ENCODE assay signal across 1 cellular context in the genomic region with DNA sequence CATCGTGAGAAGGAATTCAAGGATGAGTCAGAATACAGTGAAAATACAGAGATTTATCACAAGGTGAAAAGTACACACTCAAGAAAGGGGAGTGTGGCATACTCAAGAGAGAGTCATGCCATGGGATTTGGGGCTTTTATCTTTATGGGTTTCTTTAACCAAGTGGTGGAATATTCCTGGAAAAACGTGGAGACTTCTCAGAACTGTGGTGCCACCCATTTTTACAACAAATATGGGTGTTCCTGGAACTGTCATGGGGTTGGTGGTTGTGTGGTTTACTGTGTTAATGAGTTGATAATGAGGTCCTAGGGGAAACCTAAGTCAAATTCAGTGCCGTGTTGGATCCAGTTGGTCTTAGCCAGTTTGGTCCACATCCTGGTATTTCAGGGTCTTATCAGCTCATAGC.
TF ChIP-seq lines count a peak whose summit lies in the region.

No MANE protein-coding gene starts in this region.

TF ChIP-seq in K562, 482 proteins besides CTCF, POLR2A, EP300 and RAD21 (continued from another document and continues in another):
- TF ChIP-seq CHD7 (IDR thresholded peaks at IDR 0.05; ENCODE audit: low read depth, low read length): no peak
- no peak for TF ChIP-seq YBX1 (IDR thresholded peaks at IDR 0.05)
- TF ChIP-seq ELF1 (tag; IDR thresholded peaks at IDR 0.05): no peak
- no peak for TF ChIP-seq ARHGAP35 (IDR thresholded peaks at IDR 0.05; ENCODE audit: partially characterized antibody)
- no peak for TF ChIP-seq ADNP (tag; IDR thresholded peaks at IDR 0.05)
- TF ChIP-seq ZNF785 (CRISPR knock-in tag; IDR thresholded peaks at IDR 0.05): no peak
- TF ChIP-seq MTF1 (CRISPR knock-in tag; IDR thresholded peaks at IDR 0.05; ENCODE audit: borderline replicate concordance): no peak
- 0 out of 2 replicates have a peak, but pooled peaks have one; percentile 37 for TF ChIP-seq ZNF395 (CRISPR knock-in tag; IDR thresholded peaks at IDR 0.05)
- TF ChIP-seq ZNF75A (CRISPR knock-in tag; IDR thresholded peaks at IDR 0.05): no peak
- no peak for TF ChIP-seq ZNF311 (CRISPR knock-in tag; IDR thresholded peaks at IDR 0.05)
- TF ChIP-seq NFIX (CRISPR knock-in tag; IDR thresholded peaks at IDR 0.05; ENCODE audit: low read depth): no peak
- TF ChIP-seq STAT5B (CRISPR knock-in tag; IDR thresholded peaks at IDR 0.05): no peak
- peak; percentile 40; the same call in 1 of the 2 replicates for TF ChIP-seq NCOA1 (IDR thresholded peaks at IDR 0.05; ENCODE audit: low read depth)
- TF ChIP-seq TGIF2 (CRISPR knock-in tag; IDR thresholded peaks at IDR 0.05): no peak
- TF ChIP-seq RBM17 (IDR thresholded peaks at IDR 0.05; ENCODE audit: borderline replicate concordance, low read depth, low read length): no peak
- TF ChIP-seq MIER1 (IDR thresholded peaks at IDR 0.05; ENCODE audit: low read depth): no peak
- no peak for TF ChIP-seq HSF4 (CRISPR knock-in tag; IDR thresholded peaks at IDR 0.05; ENCODE audit: borderline replicate concordance)
- TF ChIP-seq, protein P1, sequence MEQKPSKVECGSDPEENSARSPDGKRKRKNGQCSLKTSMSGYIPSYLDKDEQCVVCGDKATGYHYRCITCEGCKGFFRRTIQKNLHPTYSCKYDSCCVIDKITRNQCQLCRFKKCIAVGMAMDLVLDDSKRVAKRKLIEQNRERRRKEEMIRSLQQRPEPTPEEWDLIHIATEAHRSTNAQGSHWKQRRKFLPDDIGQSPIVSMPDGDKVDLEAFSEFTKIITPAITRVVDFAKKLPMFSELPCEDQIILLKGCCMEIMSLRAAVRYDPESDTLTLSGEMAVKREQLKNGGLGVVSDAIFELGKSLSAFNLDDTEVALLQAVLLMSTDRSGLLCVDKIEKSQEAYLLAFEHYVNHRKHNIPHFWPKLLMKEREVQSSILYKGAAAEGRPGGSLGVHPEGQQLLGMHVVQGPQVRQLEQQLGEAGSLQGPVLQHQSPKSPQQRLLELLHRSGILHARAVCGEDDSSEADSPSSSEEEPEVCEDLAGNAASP (IDR thresholded peaks at IDR 0.05): no peak
- no peak for TF ChIP-seq ZNF584 (CRISPR knock-in tag; IDR thresholded peaks at IDR 0.05; ENCODE audit: low read depth)
- TF ChIP-seq, protein P2, sequence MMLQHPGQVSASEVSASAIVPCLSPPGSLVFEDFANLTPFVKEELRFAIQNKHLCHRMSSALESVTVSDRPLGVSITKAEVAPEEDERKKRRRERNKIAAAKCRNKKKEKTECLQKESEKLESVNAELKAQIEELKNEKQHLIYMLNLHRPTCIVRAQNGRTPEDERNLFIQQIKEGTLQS (IDR thresholded peaks at IDR 0.05): peak; percentile 64; the same call in 1 of the 2 replicates
- TF ChIP-seq, protein P2 (CRISPR knock-in tag; conservative IDR thresholded peaks at IDR 0.05): no peak
- TF ChIP-seq FOSL1 (tag; conservative IDR thresholded peaks at IDR 0.05): peak; percentile 94
- TF ChIP-seq, protein P3, sequence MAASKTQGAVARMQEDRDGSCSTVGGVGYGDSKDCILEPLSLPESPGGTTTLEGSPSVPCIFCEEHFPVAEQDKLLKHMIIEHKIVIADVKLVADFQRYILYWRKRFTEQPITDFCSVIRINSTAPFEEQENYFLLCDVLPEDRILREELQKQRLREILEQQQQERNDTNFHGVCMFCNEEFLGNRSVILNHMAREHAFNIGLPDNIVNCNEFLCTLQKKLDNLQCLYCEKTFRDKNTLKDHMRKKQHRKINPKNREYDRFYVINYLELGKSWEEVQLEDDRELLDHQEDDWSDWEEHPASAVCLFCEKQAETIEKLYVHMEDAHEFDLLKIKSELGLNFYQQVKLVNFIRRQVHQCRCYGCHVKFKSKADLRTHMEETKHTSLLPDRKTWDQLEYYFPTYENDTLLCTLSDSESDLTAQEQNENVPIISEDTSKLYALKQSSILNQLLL (CRISPR knock-in tag; IDR thresholded peaks at IDR 0.05; ENCODE audit: borderline replicate concordance): no peak
- no peak for TF ChIP-seq RFX1 (IDR thresholded peaks at IDR 0.05)
- no peak for TF ChIP-seq FOXA1 (IDR thresholded peaks at IDR 0.05; ENCODE audit: borderline replicate concordance)
- no peak for TF ChIP-seq KAT7 (CRISPR knock-in tag; IDR thresholded peaks at IDR 0.05; ENCODE audit: borderline replicate concordance)
- TF ChIP-seq HMBOX1 (IDR thresholded peaks at IDR 0.05): no peak
- no peak for TF ChIP-seq SUPT5H (IDR thresholded peaks at IDR 0.05)
- no peak for TF ChIP-seq KLF1 (tag; IDR thresholded peaks at IDR 0.05)
- TF ChIP-seq KHSRP (IDR thresholded peaks at IDR 0.05): no peak
- peak; percentile 78; the same call in 1 of the 2 replicates for TF ChIP-seq KLF16 (IDR thresholded peaks at IDR 0.05)
- TF ChIP-seq ZNF57 (CRISPR knock-in tag; IDR thresholded peaks at IDR 0.05): no peak
- TF ChIP-seq, protein P4, sequence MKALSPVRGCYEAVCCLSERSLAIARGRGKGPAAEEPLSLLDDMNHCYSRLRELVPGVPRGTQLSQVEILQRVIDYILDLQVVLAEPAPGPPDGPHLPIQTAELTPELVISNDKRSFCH (CRISPR knock-in tag; IDR thresholded peaks at IDR 0.05): no peak
- TF ChIP-seq, protein P4 (tag; IDR thresholded peaks at IDR 0.05): no peak
- peak; percentile 46 for TF ChIP-seq HDAC3 (IDR thresholded peaks at IDR 0.05; ENCODE audit: borderline replicate concordance, partially characterized antibody)
- peak; percentile 81 for TF ChIP-seq CTBP1 (IDR thresholded peaks at IDR 0.05; ENCODE audit: borderline replicate concordance)
- TF ChIP-seq EZH2 (IDR thresholded peaks at IDR 0.05; ENCODE audit: borderline replicate concordance, low read depth, low read length): no peak
- 0 out of 2 replicates have a peak, but pooled peaks have one; percentile 60 for TF ChIP-seq PHF21A (IDR thresholded peaks at IDR 0.05; ENCODE audit: borderline replicate concordance, low read depth)
- no peak for TF ChIP-seq ZNF165 (CRISPR knock-in tag; IDR thresholded peaks at IDR 0.05; ENCODE audit: borderline replicate concordance)
- peak; percentile 49 for TF ChIP-seq CCNT2 (IDR thresholded peaks at IDR 0.05; ENCODE audit: borderline replicate concordance, extremely low read depth, insufficient read length, low read depth, low read length)
- TF ChIP-seq MYNN (IDR thresholded peaks at IDR 0.05): no peak; the same call in 1 of the 2 replicates
- no peak for TF ChIP-seq MYNN (CRISPR knock-in tag; IDR thresholded peaks at IDR 0.05)
- TF ChIP-seq CBFA2T3 (IDR thresholded peaks at IDR 0.05): peak; percentile 73
- no peak for TF ChIP-seq HNRNPK (IDR thresholded peaks at IDR 0.05; ENCODE audit: low read depth, low read length, poor library complexity, severe bottlenecking)
- no peak for TF ChIP-seq KLF13 (tag; IDR thresholded peaks at IDR 0.05; ENCODE audit: borderline replicate concordance, low read depth)
